21 cellular contexts compared by ENCODE assay signal in genomic region chr4:91256043-91256442, GRCh38.
DNase-seq lines count a peak whose midpoint lies in the region; ATAC-seq and TF ChIP-seq lines count a peak whose summit lies in the region.
"Had no signal": no experiment of that assay in that cellular context is flagged by ENCODE, and none has a peak within 500 bp of the region (broad histone marks: within the 10 kb centered on the region; RNA-seq: fewer than 3 reads in every experiment).

No MANE protein-coding gene starts in this region.

- in situ Hi-C loops in Caki2 (cut with HindIII; ENCODE audit: low pct_unique_long_range_greater_than_20kb, low sequenced_read_pairs): no loop called here

- H3K27me3 Mint-ChIP-seq in endodermal cell (ENCODE audit: insufficient read depth): no peaks in the 10 kb centered on the region
- H3K27me3 Mint-ChIP-seq: IgD-negative memory B cell had no signal

- H3K9me3 ChIP-seq in endodermal cell (ENCODE audit: control insufficient read depth, low read length): peaks cover 14% of the 10 kb centered on the region
- H3K9me3 ChIP-seq: A549 had no signal

- no peaks in the 10 kb centered on the region for H3K4me1 ChIP-seq in endodermal cell (ENCODE audit: control insufficient read depth, insufficient read depth, low read length)
- H3K4me1 ChIP-seq: A549 had no signal

- no peak overlapping the region for H3K27ac ChIP-seq in endodermal cell (ENCODE audit: low read depth, low read length)
- H3K27ac ChIP-seq: A549 had no signal

- no peak overlapping the region for H3K9ac ChIP-seq in endodermal cell (ENCODE audit: extremely low read depth, low read length, poor library complexity, severe bottlenecking)

- H3K36me3 ChIP-seq in endodermal cell (ENCODE audit: control insufficient read depth, insufficient read depth, low read length): no peaks in the 10 kb centered on the region

- no peaks in the 10 kb centered on the region for H3K4me1 Mint-ChIP-seq in endodermal cell
- H3K4me1 Mint-ChIP-seq: IgD-negative memory B cell had no signal

- TF ChIP-seq CTCF in endodermal cell (conservative IDR thresholded peaks at IDR 0.05): no peak

- peaks cover 2% of the 10 kb centered on the region for H3K36me3 Mint-ChIP-seq in endodermal cell (ENCODE audit: low read depth)
- H3K36me3 Mint-ChIP-seq: IgD-negative memory B cell had no signal

- H3K27ac Mint-ChIP-seq in endodermal cell: no peak overlapping the region
- H3K27ac Mint-ChIP-seq: IgD-negative memory B cell had no signal

- ATAC-seq in GM18907 (IDR thresholded peaks at IDR 0.05; ENCODE audit: unreplicated experiment): no peak
- ATAC-seq in GM21381 (IDR thresholded peaks at IDR 0.05; ENCODE audit: unreplicated experiment): no peak
- ATAC-seq: A549, Right ventricle myocardium inferior had no signal

- 79 to 87% methylated on average over 4 to 5 of the region's 5 CpGs for WGBS in endodermal cell (ENCODE audit: insufficient coverage in 1 of 2, insufficient read length in 1 of 2), 2 experiments

- H3K4me3 ChIP-seq in endodermal cell (ENCODE audit: low read length): no peak overlapping the region
- H3K4me3 ChIP-seq: A549 had no signal

- no peak overlapping the region for H3K4me3 Mint-ChIP-seq in endodermal cell
- H3K4me3 Mint-ChIP-seq: IgD-negative memory B cell had no signal

- DNase-seq in Caki2 (ENCODE audit: low read depth): peak; percentile 11
- DNase-seq in HT-29 (ENCODE audit: low spot score): peak; percentile 27
- DNase-seq in endodermal cell: peak; percentile 77
- peak; percentile 4 for DNase-seq in left kidney (ENCODE audit: low read depth, low spot score)
- DNase-seq in COLO829 (ENCODE audit: low spot score): no peak
- no peak for DNase-seq in NCI-H82 treated with DMSO at 0.1 percent for 48 hours (lab: John Stamatoyannopoulos, UW; ENCODE audit: unreplicated experiment)
- DNase-seq: C1 segment of cervical spinal cord; DMS153; Kasumi-1; NCI-H1105; NCI-H1694; NCI-H2107; NCI-H226; NCI-H524 treated with DMSO at 0.1 percent for 48 hours; NK-92 treated with Interleukin-12 subunit alpha and Interleukin-12 subunit beta, amount 100 ng/mL, for 24 hours; T-helper 1 cell had no signal

- no peaks in the 10 kb centered on the region for H3K27me3 ChIP-seq in endodermal cell (ENCODE audit: control insufficient read depth, insufficient read depth, low read length, poor library complexity, severe bottlenecking)

- peaks cover 27% of the 10 kb centered on the region for H3K9me3 Mint-ChIP-seq in endodermal cell

Comparison
In these comparisons a context has a peak if more than half of its experiments do, and no peak if none do; other contexts are left out.
1. DNase-seq: peak in Caki2 (single experiment), HT-29 (single experiment), endodermal cell (single experiment) and left kidney (single experiment); none in COLO829 (single experiment) and NCI-H82 treated with DMSO at 0.1 percent for 48 hours (single experiment).